8 cellular contexts compared by ENCODE assay signal in the genomic region with DNA sequence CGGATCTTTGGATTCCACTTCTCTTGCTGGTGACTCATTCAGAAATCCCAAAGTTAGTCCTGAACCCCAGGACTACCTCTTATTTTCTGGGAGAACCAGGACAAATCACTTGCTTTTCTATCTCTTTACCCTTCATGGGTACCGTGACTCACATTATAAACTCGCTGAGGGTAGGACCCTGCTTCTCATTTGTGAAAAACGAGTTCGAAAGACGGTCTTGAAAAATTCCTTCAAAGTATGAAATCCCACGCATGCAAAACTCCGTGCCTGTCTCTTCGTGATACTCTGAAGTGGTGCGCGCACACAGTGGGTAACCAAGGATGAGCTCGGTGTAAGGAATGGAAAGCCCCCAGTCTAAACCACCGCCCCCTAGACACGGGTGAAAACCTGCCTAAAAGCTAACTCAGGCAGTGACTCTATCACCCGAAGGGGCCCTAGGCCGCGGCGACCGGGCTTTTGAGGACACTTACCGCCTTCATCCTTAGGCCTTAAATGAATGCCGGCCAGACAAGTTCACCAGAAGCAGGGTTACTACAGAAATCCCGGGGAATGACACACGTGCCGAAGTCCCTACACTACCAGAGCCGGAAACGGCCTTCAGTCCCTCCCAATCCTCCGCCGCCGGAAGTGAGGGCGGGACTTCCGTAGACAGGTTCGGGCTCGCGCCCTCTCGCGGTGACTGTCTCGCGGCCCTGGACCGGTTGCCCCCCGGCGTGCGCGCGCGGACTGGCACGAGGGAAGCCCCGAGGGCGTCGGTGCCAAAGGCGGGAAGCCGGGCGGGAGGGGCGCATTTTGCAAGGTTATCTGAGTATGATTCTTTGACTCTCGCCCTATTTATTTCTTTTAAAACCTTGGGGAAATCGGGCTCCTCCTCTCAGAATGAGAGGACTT. TPM values are rescaled to one million over a fixed set of nuclear protein-coding genes. Genes with fewer than 3 reads are reported as not detected.
DNase-seq lines count a peak whose midpoint lies in the region; ATAC-seq and FAIRE-seq lines count a peak whose summit lies in the region.

A gene with protein sequence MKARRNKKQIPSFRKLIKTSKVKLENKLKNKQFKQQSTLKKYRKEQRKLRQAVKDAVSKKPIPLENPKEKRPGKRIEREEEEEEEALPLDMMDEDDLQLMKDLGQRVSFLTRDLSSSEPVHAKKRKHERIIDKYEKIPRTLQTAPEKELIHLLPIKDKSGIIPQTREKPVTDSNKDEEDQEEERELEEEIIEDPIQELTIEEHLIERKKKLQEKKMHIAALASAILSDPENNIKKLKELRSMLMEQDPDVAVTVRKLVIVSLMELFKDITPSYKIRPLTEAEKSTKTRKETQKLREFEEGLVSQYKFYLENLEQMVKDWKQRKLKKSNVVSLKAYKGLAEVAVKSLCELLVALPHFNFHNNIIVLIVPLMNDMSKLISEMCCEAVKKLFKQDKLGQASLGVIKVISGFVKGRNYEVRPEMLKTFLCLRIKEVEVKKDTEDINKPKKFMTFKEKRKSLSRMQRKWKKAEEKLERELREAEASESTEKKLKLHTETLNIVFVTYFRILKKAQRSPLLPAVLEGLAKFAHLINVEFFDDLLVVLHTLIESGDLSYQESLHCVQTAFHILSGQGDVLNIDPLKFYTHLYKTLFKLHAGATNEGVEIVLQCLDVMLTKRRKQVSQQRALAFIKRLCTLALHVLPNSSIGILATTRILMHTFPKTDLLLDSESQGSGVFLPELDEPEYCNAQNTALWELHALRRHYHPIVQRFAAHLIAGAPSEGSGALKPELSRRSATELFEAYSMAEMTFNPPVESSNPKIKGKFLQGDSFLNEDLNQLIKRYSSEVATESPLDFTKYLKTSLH (minus strand): TSS at position 580 of the 891 bp plus-strand sequence. CDS start 101 bp downstream, at position 479.

- FAIRE-seq in GM19239 (lab: Jason Lieb, UNC) = peak; percentile 99

- H3K27me3 ChIP-seq in BLaER1 treated with 17β-estradiol and CSF1 and Interleukin-3, amounts not matched to agents 10 nM and 100 nM = no peaks in the 10 kb centered on the region; a peak in 1 of 22 replicates

- H3K27ac Mint-ChIP-seq in activated CD4-positive, alpha-beta T cell treated with anti-CD3 and anti-CD28 coated beads, Interleukin-2, amount 10 ng/mL, durations not matched to agents 24 days and 14 days = peak within 1 kb of the TSS; percentile 96

- peak within 1 kb of the TSS; percentile 62 to 85 (median 79) for H3K4me2 ChIP-seq in BLaER1 treated with 17β-estradiol and CSF1 and Interleukin-3, amounts not matched to agents 10 nM and 100 nM

- intact Hi-C loops in activated CD4-positive, alpha-beta T cell treated with anti-CD3 and anti-CD28 coated beads, Interleukin-2, amount 10 ng/mL, durations not matched to agents 24 days and 14 days (cut with micrococcal nuclease) = loop anchor here (1.0 to 5.0 kb wide), 5 partner anchors 40 to 245 kb away; a partner anchor contains a TSS
- intact Hi-C loops in left colon (cut with DNase I, micrococcal nuclease) = loop anchor here in 1 of 2 donors (5.0 to 10.0 kb wide), 2 partner anchors 40 to 82 kb away; a partner anchor contains a TSS

- H3K27ac ChIP-seq in BLaER1 treated with 17β-estradiol and CSF1 and Interleukin-3, amounts not matched to agents 10 nM and 100 nM = peak within 1 kb of the TSS; percentile 38 to 78 (median 74); a peak in 21 of 22 replicates

- peaks cover 27% of the 10 kb centered on the region for H3K4me1 Mint-ChIP-seq in activated CD4-positive, alpha-beta T cell treated with anti-CD3 and anti-CD28 coated beads, Interleukin-2, amount 10 ng/mL, durations not matched to agents 24 days and 14 days

- peaks cover under 1 to 39% (median 35%) of the 10 kb centered on the region in 11 experiments; a peak in 21 of 22 replicates for H3K36me3 ChIP-seq in BLaER1 treated with 17β-estradiol and CSF1 and Interleukin-3, amounts not matched to agents 10 nM and 100 nM

- peak within 1 kb of the TSS; percentile 71 to 84 (median 78) for H3K9ac ChIP-seq in BLaER1 treated with 17β-estradiol and CSF1 and Interleukin-3, amounts not matched to agents 10 nM and 100 nM

- H3K9me3 ChIP-seq in BLaER1 treated with 17β-estradiol and CSF1 and Interleukin-3, amounts not matched to agents 10 nM and 100 nM (replicated peaks in 1 of 11) = peaks cover 0 to 23% (median 11%) of the 10 kb centered on the region in 11 experiments; a peak in 15 of 22 replicates

- H3K4me3 Mint-ChIP-seq in activated CD4-positive, alpha-beta T cell treated with anti-CD3 and anti-CD28 coated beads, Interleukin-2, amount 10 ng/mL, durations not matched to agents 24 days and 14 days = peak within 1 kb of the TSS; percentile 97

- DNase-seq in GM19239 (ENCODE audit: insufficient read length, low spot score) (peak; percentile 79), NCI-H526 (lab: John Stamatoyannopoulos, UW) (peak; percentile 81 to 95), cortex of kidney (lab: John Stamatoyannopoulos, UW) (peak; percentile 32), left colon (peak; percentile 97 to 99)
- DNase-seq in activated CD4-positive, alpha-beta T cell treated with anti-CD3 and anti-CD28 coated beads, Interleukin-2, amount 10 ng/mL, durations not matched to agents 24 days and 14 days = peak; percentile 99
- peak; percentile 97 for DNase-seq in stimulated activated CD4-positive, alpha-beta T cell treated with anti-CD3 and anti-CD28 coated beads, Interleukin-1b, Interleukin-23, amount 100 ng/mL, for 48 hours

- H3K36me3 Mint-ChIP-seq in activated CD4-positive, alpha-beta T cell treated with anti-CD3 and anti-CD28 coated beads, Interleukin-2, amount 10 ng/mL, durations not matched to agents 24 days and 14 days (ENCODE audit: low read depth) = peaks cover 34% of the 10 kb centered on the region

- peaks cover 3% of the 10 kb centered on the region for H3K9me3 Mint-ChIP-seq in activated CD4-positive, alpha-beta T cell treated with anti-CD3 and anti-CD28 coated beads, Interleukin-2, amount 10 ng/mL, durations not matched to agents 24 days and 14 days

- peak within 1 kb of the TSS; percentile 65 to 80 (median 72) for H3K4me3 ChIP-seq in BLaER1 treated with 17β-estradiol and CSF1 and Interleukin-3, amounts not matched to agents 10 nM and 100 nM

- H3K27me3 Mint-ChIP-seq in activated CD4-positive, alpha-beta T cell treated with anti-CD3 and anti-CD28 coated beads, Interleukin-2, amount 10 ng/mL, durations not matched to agents 24 days and 14 days = peaks cover 14% of the 10 kb centered on the region

- peaks cover 9 to 28% (median 15%) of the 10 kb centered on the region in 10 experiments; a peak in 19 of 20 replicates for H3K4me1 ChIP-seq in BLaER1 treated with 17β-estradiol and CSF1 and Interleukin-3, amounts not matched to agents 10 nM and 100 nM

- H4K20me1 ChIP-seq in BLaER1 treated with 17β-estradiol and CSF1 and Interleukin-3, amounts not matched to agents 10 nM and 100 nM = peaks cover 0 to 20% (median 4%) of the 10 kb centered on the region in 11 experiments; a peak in 6 of 22 replicates

- ATAC-seq in HG03457 (IDR thresholded peaks at IDR 0.05; ENCODE audit: unreplicated experiment) (peak; percentile 97), left colon (peak; percentile 99)

RNA-seq across cellular contexts. Expression of the gene that starts here (rescaled TPM):
- 56.8 and 56.9 TPM in 2 replicates for total RNA-seq in activated CD4-positive, alpha-beta T cell treated with anti-CD3 and anti-CD28 coated beads, Interleukin-2, amount 10 ng/mL, durations not matched to agents 24 days and 14 days
- total RNA-seq in left colon = 1 to 10 TPM; 6.3 to 6.6 TPM

Comparison
In these comparisons a context has a peak if more than half of its experiments do, and no peak if none do; other contexts are left out.
1. Peak in every context shown above with its lines: DNase-seq, ATAC-seq, H3K4me3 ChIP-seq and H3K27ac ChIP-seq.
2. DNase-seq: peak in every context shown above with its lines; median percentile 99 in activated CD4-positive, alpha-beta T cell treated with anti-CD3 and anti-CD28 coated beads, Interleukin-2, amount 10 ng/mL, durations not matched to agents 24 days and 14 days; 98 in left colon; 97 in stimulated activated CD4-positive, alpha-beta T cell treated with anti-CD3 and anti-CD28 coated beads, Interleukin-1b, Interleukin-23, amount 100 ng/mL, for 48 hours; 88 in NCI-H526; 79 in GM19239; 32 in cortex of kidney.